Comparison of ENCODE assay signal across 1 cellular context in genomic region chr4:2416564-2417195, GRCh38.
TF ChIP-seq lines count a peak whose summit lies in the region.

No MANE protein-coding gene starts in this region.

TF ChIP-seq in IMR-90, 13 proteins besides CTCF, POLR2A, EP300 and RAD21 (continued from another document):
- no peak for TF ChIP-seq CEBPB (IDR thresholded peaks at IDR 0.05; ENCODE audit: low read depth, low read length)
- TF ChIP-seq BHLHE40 (IDR thresholded peaks at IDR 0.05; ENCODE audit: low read depth, low read length): no peak
- TF ChIP-seq RCOR1 (IDR thresholded peaks at IDR 0.05; ENCODE audit: insufficient replicate concordance, low read length): no peak
- no peak for TF ChIP-seq SMC3 (IDR thresholded peaks at IDR 0.05; ENCODE audit: low read depth, low read length)
- no peak for TF ChIP-seq MXI1 (IDR thresholded peaks at IDR 0.05; ENCODE audit: borderline replicate concordance, low read depth, low read length)
- no peak for TF ChIP-seq NFE2L2 (IDR thresholded peaks at IDR 0.05; ENCODE audit: low read depth, low read length)
- TF ChIP-seq MAZ (IDR thresholded peaks at IDR 0.05; ENCODE audit: borderline replicate concordance, low read depth, low read length): no peak
- TF ChIP-seq CHD1 (IDR thresholded peaks at IDR 0.05; ENCODE audit: low read depth, low read length): no peak
- no peak for TF ChIP-seq MAFK (IDR thresholded peaks at IDR 0.05; ENCODE audit: low read depth, low read length)
